In the genomic region with DNA sequence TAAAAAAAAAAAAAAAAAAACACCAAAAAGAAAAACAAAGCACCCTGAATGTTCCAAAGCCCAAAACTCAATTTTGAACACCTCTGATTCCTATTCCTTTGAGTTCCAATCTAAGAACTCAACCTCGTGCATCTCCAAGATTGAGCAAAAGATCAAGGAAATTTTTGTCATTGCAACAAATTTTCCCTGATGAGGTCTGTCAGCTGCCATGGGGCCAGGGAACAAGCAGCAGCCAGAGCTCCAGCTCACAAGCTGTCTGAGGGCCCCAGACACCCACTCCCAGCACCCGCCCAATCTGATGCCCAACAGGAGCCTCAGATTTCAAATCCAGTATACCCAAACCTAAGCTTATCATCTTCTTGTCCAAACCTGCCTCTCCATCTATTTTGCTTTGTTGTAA, we compare ENCODE assay signal across 7 cellular contexts.
"Had no signal": no experiment of that assay in that cellular context is flagged by ENCODE, and none has a peak within 500 bp of the region (broad histone marks: within the 10 kb centered on the region; RNA-seq: fewer than 3 reads in every experiment).

No MANE protein-coding gene starts in this region.

- H2AFZ ChIP-seq: GM23248, GM23338 had no signal

- ATAC-seq: GM23338 had no signal

- H3K27ac ChIP-seq: GM23248 had no signal

- H3K9me3 Mint-ChIP-seq: GM23338, H9, HFFc6 had no signal

- H3K4me3 ChIP-seq: GM23248, GM23338, HAP-1 had no signal

- H3K36me3 ChIP-seq: HAP-1 had no signal

- H3K4me1 ChIP-seq: HAP-1 had no signal

- H3K9me3 ChIP-seq: HAP-1 had no signal

- H3K9ac ChIP-seq: GM23248 had no signal

- DNase-seq: GOT3, H7, H9 had no signal

- H3K4me2 ChIP-seq: GM23338 had no signal

- H3K27ac Mint-ChIP-seq: GM23338, H9, HFFc6 had no signal

- H3K4me3 Mint-ChIP-seq: GM23338, H9, HFFc6 had no signal
